16 cellular contexts compared by ENCODE assay signal in genomic region chr22:16567617-16568424, GRCh38. TPM values are rescaled to one million over a fixed set of nuclear protein-coding genes. Genes with fewer than 3 reads are reported as not detected.
"Had no signal": no experiment of that assay in that cellular context is flagged by ENCODE, and none has a peak within 500 bp of the region (broad histone marks: within the 10 kb centered on the region; RNA-seq: fewer than 3 reads in every experiment).

No MANE protein-coding gene starts in this region.

RNA-seq across cellular contexts. Expression of gene CCT8L2, which starts 24.8 kb away (rescaled TPM):
- total RNA-seq: left colon, left lung, liver, lung, mesothelial cell of epicardium, mononuclear cell, natural killer cell, omental fat pad, ovary, sigmoid colon, temporal lobe, tibial nerve, upper lobe of left lung, uterus had no signal
- polyA plus RNA-seq: keratinocyte, liver, lung, ovary, sigmoid colon, small intestine had no signal
